27 cellular contexts compared by ENCODE assay signal in genomic region chr9:128257907-128258306, GRCh38.
"Had no signal": no experiment of that assay in that cellular context is flagged by ENCODE, and none has a peak within 500 bp of the region (broad histone marks: within the 10 kb centered on the region; RNA-seq: fewer than 3 reads in every experiment).

No MANE protein-coding gene starts in this region.

- H3K27ac Mint-ChIP-seq: activated T-cell treated with anti-CD3 and anti-CD28 coated beads, Interleukin-2, amount 50 U/mL, for 24 hours; immature natural killer cell; naive B cell; T-cell; T-helper 2 cell treated with Interferon-gamma antibody and Interleukin-4, amounts not matched to agents 5 μg/mL and 100 μg/mL, for 36 hours had no signal

- H3K4me3 Mint-ChIP-seq: activated T-cell treated with anti-CD3 and anti-CD28 coated beads, Interleukin-2, amount 50 U/mL, for 24 hours; immature natural killer cell; mesothelial cell of epicardium; naive B cell; stimulated activated naive B cell treated with anti-CD40 and anti-IgM and Interleukin-4, amounts not matched to agents 10 μg/mL and 1 μg/mL and 100 μg/mL, for 72 hours; T-cell; T-helper 2 cell treated with Interferon-gamma antibody and Interleukin-4, amounts not matched to agents 5 μg/mL and 100 μg/mL, for 36 hours had no signal

- H3K27me3 ChIP-seq: heart left ventricle, right atrium auricular region, stomach, tibial nerve had no signal

- H3K9me3 Mint-ChIP-seq: activated T-cell treated with anti-CD3 and anti-CD28 coated beads, Interleukin-2, amount 50 U/mL, for 24 hours; mesothelial cell of epicardium; naive B cell; neural crest cell; stimulated activated naive B cell treated with anti-CD40 and anti-IgM and Interleukin-4, amounts not matched to agents 10 μg/mL and 1 μg/mL and 100 μg/mL, for 72 hours; T-cell; T-helper 2 cell treated with Interferon-gamma antibody and Interleukin-4, amounts not matched to agents 5 μg/mL and 100 μg/mL, for 36 hours had no signal

- H3K4me3 ChIP-seq: heart left ventricle, right atrium auricular region, smooth muscle cell, stomach, tibial nerve had no signal

- H3K27ac ChIP-seq: heart left ventricle, right atrium auricular region, stomach, tibial nerve had no signal

- DNase-seq: activated CD4-positive, alpha-beta T cell treated with anti-CD3 and anti-CD28 coated beads for 4 hours; activated CD4-positive, alpha-beta T cell treated with anti-CD3 and anti-CD28 coated beads, Interleukin-2, amount 50 U/mL, for 48 hours; activated CD4-positive, CD25-positive, alpha-beta regulatory T cell; activated CD8-positive, alpha-beta memory T cell treated with anti-CD3 and anti-CD28 coated beads, Interleukin-2, amount 50 U/mL, for 4 hours; activated gamma-delta T cell treated with Interleukin-2 at 50 U/mL for 16 hours; activated naive CD4-positive, alpha-beta T cell treated with anti-CD3 and anti-CD28 coated beads, Interleukin-2, amount 50 U/mL, for 16 hours; activated T-cell treated with anti-CD3 and anti-CD28 coated beads, Interleukin-2, amount 50 U/mL, for 24 hours; amygdala; cortex of kidney; foreskin fibroblast; heart left ventricle; hypothalamus; immature natural killer cell; naive B cell; stimulated activated CD4-positive, alpha-beta T cell treated with anti-CD3 and anti-CD28 coated beads, Interleukin-1b, Interleukin-23, amount 100 ng/mL, for 48 hours; stimulated activated CD4-positive, alpha-beta T cell treated with anti-CD3 and anti-CD28 coated beads, Interleukin-4, amount 100 ng/mL, for 4 hours; stimulated activated CD8-positive, alpha-beta memory T cell treated with anti-CD3 and anti-CD28 coated beads, Interleukin-4, amount 100 ng/mL, for 48 hours; stimulated activated naive B cell treated with anti-CD40 and anti-IgM and Interleukin-4, amounts not matched to agents 10 μg/mL and 1 μg/mL and 100 μg/mL, for 72 hours; stomach; T-cell had no signal

- H3K9me3 ChIP-seq: heart left ventricle, right atrium auricular region, stomach, tibial nerve had no signal

- ATAC-seq: esophagus mucosa; stimulated activated naive B cell treated with anti-CD40 and anti-IgM and Interleukin-4, amounts not matched to agents 10 μg/mL and 1 μg/mL and 100 μg/mL, for 72 hours; T-cell had no signal

- H3K4me1 Mint-ChIP-seq: immature natural killer cell, T-cell had no signal

- H3K4me1 ChIP-seq: right atrium auricular region had no signal

- H3K27me3 Mint-ChIP-seq: activated T-cell treated with anti-CD3 and anti-CD28 coated beads, Interleukin-2, amount 50 U/mL, for 24 hours; stimulated activated naive B cell treated with anti-CD40 and anti-IgM and Interleukin-4, amounts not matched to agents 10 μg/mL and 1 μg/mL and 100 μg/mL, for 72 hours had no signal
